ENCODE assay signal across 8 cellular contexts in the genomic region with DNA sequence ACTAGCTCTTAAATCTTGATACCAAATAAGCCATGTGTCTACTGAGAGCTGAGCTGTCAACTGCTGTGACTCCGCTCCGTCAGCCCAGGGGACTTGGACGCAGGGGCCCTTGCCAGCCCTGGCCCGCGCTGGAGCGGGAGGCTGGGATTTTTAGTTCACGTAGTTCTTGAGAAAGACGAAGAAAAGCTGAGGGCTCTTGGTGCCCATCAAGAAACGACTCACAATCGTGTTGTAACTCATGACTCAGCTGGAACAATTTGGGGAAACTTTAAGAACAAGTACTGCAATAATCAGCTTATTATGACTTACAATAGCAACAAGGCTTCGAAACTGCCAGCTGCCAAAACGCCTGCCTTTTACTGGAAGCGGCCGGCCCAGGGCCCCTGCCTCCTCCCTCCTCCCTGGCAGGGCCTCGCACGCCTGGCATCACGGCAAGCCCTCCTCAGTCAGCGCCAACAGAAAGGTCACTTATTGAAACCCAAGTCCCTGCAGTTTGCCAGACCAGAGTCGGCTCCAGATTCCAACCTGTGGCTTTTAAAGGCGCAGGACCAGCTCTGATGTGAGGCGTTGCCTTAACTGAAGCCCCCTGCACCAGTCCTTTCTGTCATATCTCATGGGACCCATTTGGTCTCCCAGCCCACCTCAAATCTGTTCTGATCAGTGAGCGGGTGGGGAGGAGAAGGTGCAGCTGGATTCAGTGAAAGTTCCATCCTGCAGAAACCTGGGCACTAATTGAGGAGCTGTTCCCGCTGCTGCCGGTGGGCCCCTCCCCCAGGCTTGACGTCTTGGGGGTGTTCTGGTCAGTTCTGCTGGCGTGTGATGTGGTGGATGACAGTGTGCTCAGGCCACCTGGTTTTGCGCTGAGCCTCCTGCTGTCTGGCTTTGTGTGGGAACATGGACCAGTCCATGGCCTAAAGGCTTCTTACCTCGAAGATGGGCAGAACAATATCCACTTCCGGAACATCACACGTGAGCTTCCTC.
DNase-seq lines count a peak whose midpoint lies in the region; ATAC-seq, FAIRE-seq and TF ChIP-seq lines count a peak whose summit lies in the region.

No MANE protein-coding gene starts in this region.

- intact Hi-C loops in CD4-positive, alpha-beta T cell (cut with DNase I, micrococcal nuclease) = no loop called here

- peaks cover 47% of the 10 kb centered on the region for H3K36me3 Mint-ChIP-seq in CD4-positive, alpha-beta T cell (ENCODE audit: low read depth)
- H3K36me3 Mint-ChIP-seq in stimulated activated effector memory CD8-positive, alpha-beta T cell treated with anti-CD3 and anti-CD28 coated beads, Interleukin-12 subunit alpha, Interleukin-12 subunit beta, amount 100 ng/mL, for 72 hours = peaks cover 6% of the 10 kb centered on the region

- no peaks in the 10 kb centered on the region for H3K9me3 Mint-ChIP-seq in CD4-positive, alpha-beta T cell
- H3K9me3 Mint-ChIP-seq in stimulated activated effector memory CD8-positive, alpha-beta T cell treated with anti-CD3 and anti-CD28 coated beads, Interleukin-12 subunit alpha, Interleukin-12 subunit beta, amount 100 ng/mL, for 72 hours = no peaks in the 10 kb centered on the region

- H3K36me3 ChIP-seq in bronchial epithelial cell (ENCODE audit: control insufficient read depth, insufficient read depth, low read length) = peaks cover 15% of the 10 kb centered on the region

- POLR2A ChIA-PET in CD4-positive, alpha-beta T cell (lab: Charles Lee) = interaction anchor here (0.9 to 1.7 kb wide), 3 partner anchors 14 to 1091 kb away, joined by 4 to 7 read pairs (median 4); no protein-coding TSS in a partner anchor

- no peak overlapping the region for H3K4me3 Mint-ChIP-seq in CD4-positive, alpha-beta T cell
- no peak overlapping the region for H3K4me3 Mint-ChIP-seq in stimulated activated effector memory CD8-positive, alpha-beta T cell treated with anti-CD3 and anti-CD28 coated beads, Interleukin-12 subunit alpha, Interleukin-12 subunit beta, amount 100 ng/mL, for 72 hours

- ATAC-seq in CD4-positive, alpha-beta T cell (ENCODE audit: poor library complexity) = no peak
- no peak for ATAC-seq in stimulated activated effector memory CD8-positive, alpha-beta T cell treated with anti-CD3 and anti-CD28 coated beads, Interleukin-12 subunit alpha, Interleukin-12 subunit beta, amount 100 ng/mL, for 72 hours
- ATAC-seq in HG02571 (IDR thresholded peaks at IDR 0.05; ENCODE audit: unreplicated experiment) = no peak
- no peak for ATAC-seq in GM18873 (IDR thresholded peaks at IDR 0.05; ENCODE audit: low FRiP score, unreplicated experiment)
- no peak for ATAC-seq in HG03432 (IDR thresholded peaks at IDR 0.05; ENCODE audit: unreplicated experiment)

- no peaks in the 10 kb centered on the region for H3K27me3 ChIP-seq in CD4-positive, alpha-beta T cell (ENCODE audit: control insufficient read depth, insufficient read depth, low read length)
- H3K27me3 ChIP-seq in bronchial epithelial cell (ENCODE audit: control insufficient read depth, insufficient read depth, low read length) (no peaks in the 10 kb centered on the region), layer of hippocampus (ENCODE audit: control insufficient read depth, insufficient read depth, low read length) (no peaks in the 10 kb centered on the region)

- CTCF ChIA-PET in CD4-positive, alpha-beta T cell (lab: Charles Lee) = interaction anchor here (1.1 to 2.9 kb wide), 6 partner anchors 8 to 1295 kb away, joined by 4 to 13 read pairs (median 8); no protein-coding TSS in a partner anchor

- no peak for FAIRE-seq in bronchial epithelial cell (lab: Jason Lieb, UNC)

- H3K4me3 ChIP-seq in bronchial epithelial cell (ENCODE audit: low read depth, low read length) = no peak overlapping the region

- H3K27ac Mint-ChIP-seq in CD4-positive, alpha-beta T cell = peak overlapping the region; percentile 80
- peak overlapping the region; percentile 84 for H3K27ac Mint-ChIP-seq in stimulated activated effector memory CD8-positive, alpha-beta T cell treated with anti-CD3 and anti-CD28 coated beads, Interleukin-12 subunit alpha, Interleukin-12 subunit beta, amount 100 ng/mL, for 72 hours

- H3K27ac ChIP-seq in CD4-positive, alpha-beta T cell (ENCODE audit: low read depth, low read length) = peak overlapping the region; percentile 16
- H3K27ac ChIP-seq in layer of hippocampus (ENCODE audit: low read depth, low read length) = peak overlapping the region; percentile 58

- H3K27me3 Mint-ChIP-seq in CD4-positive, alpha-beta T cell = no peaks in the 10 kb centered on the region

- no peaks in the 10 kb centered on the region for H3K9me3 ChIP-seq in CD4-positive, alpha-beta T cell (ENCODE audit: control insufficient read depth, low read length)

- H3K4me1 Mint-ChIP-seq in CD4-positive, alpha-beta T cell (ENCODE audit: low read depth) = peaks cover 42% of the 10 kb centered on the region
- H3K4me1 Mint-ChIP-seq in stimulated activated effector memory CD8-positive, alpha-beta T cell treated with anti-CD3 and anti-CD28 coated beads, Interleukin-12 subunit alpha, Interleukin-12 subunit beta, amount 100 ng/mL, for 72 hours = peaks cover 58% of the 10 kb centered on the region

- TF ChIP-seq CTCF in CD4-positive, alpha-beta T cell (IDR thresholded peaks at IDR 0.05) = no peak
- no peak for TF ChIP-seq CTCF in bronchial epithelial cell (IDR thresholded peaks at IDR 0.05; ENCODE audit: insufficient read depth, low read length, severe bottlenecking)

- DNase-seq in CD4-positive, alpha-beta T cell = peak in 1 of 10 experiments; percentile 22
- peak; percentile 93 for DNase-seq in MV-4-11 (lab: John Stamatoyannopoulos, UW)
- DNase-seq in bronchial epithelial cell (ENCODE audit: low read depth) = peak; percentile 94
- no peak for DNase-seq in stimulated activated effector memory CD8-positive, alpha-beta T cell treated with anti-CD3 and anti-CD28 coated beads, Interleukin-12 subunit alpha, Interleukin-12 subunit beta, amount 100 ng/mL, for 72 hours (ENCODE audit: low spot score in 2 of 2)

Comparison
In these comparisons a context has a peak if more than half of its experiments do, and no peak if none do; other contexts are left out.
1. DNase-seq: peak in MV-4-11 (single experiment) and bronchial epithelial cell (single experiment); none in stimulated activated effector memory CD8-positive, alpha-beta T cell treated with anti-CD3 and anti-CD28 coated beads, Interleukin-12 subunit alpha, Interleukin-12 subunit beta, amount 100 ng/mL, for 72 hours (0 of 2).